Comparison of ENCODE assay signal across 6 cellular contexts in genomic region chr14:106591539-106591938, GRCh38.
DNase-seq lines count a peak whose midpoint lies in the region; ATAC-seq and TF ChIP-seq lines count a peak whose summit lies in the region.
"Not testable (repeated sequence)": the region's sequence is repeated elsewhere in the genome, so short reads cannot be mapped to it uniquely, and the experiment has no call there.

No MANE protein-coding gene starts in this region.

- peak overlapping the region in 9 of 11 experiments; percentile 26 to 76 (median 70); a peak in 17 of 22 replicates for H3K4me2 ChIP-seq in BLaER1 treated with 17β-estradiol and CSF1 and Interleukin-3, amounts not matched to agents 10 nM and 100 nM
- peak overlapping the region; percentile 61 for H3K4me2 ChIP-seq in Loucy (ENCODE audit: low read depth, low read length, poor library complexity, severe bottlenecking)

- not testable (repeated sequence) for H2AFZ ChIP-seq in Loucy (ENCODE audit: low read length)

- intact Hi-C loops in activated B cell treated with CpG ODN at 0.5 μM for 24 hours (cut with micrococcal nuclease), result not testable (repeated sequence)

- CTCF ChIA-PET in activated B cell treated with CpG ODN at 0.5 μM for 24 hours (lab: Charles Lee), result interaction anchor here (0.7 to 1.6 kb wide), 4 partner anchors 13 to 915 kb away, joined by 3 to 4 read pairs (median 3); no protein-coding TSS in a partner anchor

- not testable (repeated sequence) for H3K36me3 Mint-ChIP-seq in IgD-negative memory B cell; activated B cell treated with CpG ODN at 0.5 μM for 24 hours (ENCODE audit: low read depth); memory B cell; stimulated activated naive B cell treated with anti-CD40 and anti-IgM and Interleukin-4, amounts not matched to agents 10 μg/mL and 1 μg/mL and 100 μg/mL, for 72 hours

- peaks cover 0 to 72% (median 51%) of the 10 kb centered on the region in 10 experiments; a peak in 15 of 20 replicates for H3K4me1 ChIP-seq in BLaER1 treated with 17β-estradiol and CSF1 and Interleukin-3, amounts not matched to agents 10 nM and 100 nM
- H3K4me1 ChIP-seq in Loucy (ENCODE audit: insufficient read depth, low read length, poor library complexity, severe bottlenecking), result peaks cover 61% of the 10 kb centered on the region

- not testable (repeated sequence) for H3K9me3 Mint-ChIP-seq in IgD-negative memory B cell; activated B cell treated with CpG ODN at 0.5 μM for 24 hours; memory B cell; stimulated activated naive B cell treated with anti-CD40 and anti-IgM and Interleukin-4, amounts not matched to agents 10 μg/mL and 1 μg/mL and 100 μg/mL, for 72 hours

- TF ChIP-seq CTCF in Loucy (conservative IDR thresholded peaks at IDR 0.05; ENCODE audit: low read length); activated B cell treated with CpG ODN at 0.5 μM for 24 hours (IDR thresholded peaks at IDR 0.05): not testable (repeated sequence)

- H3K9me2 ChIP-seq in Loucy (replicated peaks; ENCODE audit: low read depth, low read length), result not testable (repeated sequence)

- DNase-seq in activated B cell treated with CpG ODN at 0.5 μM for 24 hours; memory B cell (ENCODE audit: low spot score in 2 of 2); stimulated activated naive B cell treated with anti-CD40 and anti-IgM and Interleukin-4, amounts not matched to agents 10 μg/mL and 1 μg/mL and 100 μg/mL, for 72 hours: not testable (repeated sequence)

- H3K4me1 Mint-ChIP-seq in IgD-negative memory B cell (peaks cover 12 to 22% (median 19%) of the 10 kb centered on the region in 3 donors), activated B cell treated with CpG ODN at 0.5 μM for 24 hours (peaks cover 40% of the 10 kb centered on the region), memory B cell (peaks cover 19% of the 10 kb centered on the region)
- peaks cover 23 to 36% of the 10 kb centered on the region in 2 donors for H3K4me1 Mint-ChIP-seq in stimulated activated naive B cell treated with anti-CD40 and anti-IgM and Interleukin-4, amounts not matched to agents 10 μg/mL and 1 μg/mL and 100 μg/mL, for 72 hours

- H3K4me3 Mint-ChIP-seq in IgD-negative memory B cell, result peak overlapping the region in 3 of 4 donors; percentile 10 to 77 (median 42)
- H3K4me3 Mint-ChIP-seq in activated B cell treated with CpG ODN at 0.5 μM for 24 hours, result peak overlapping the region; percentile 48
- peak overlapping the region; percentile 40 for H3K4me3 Mint-ChIP-seq in memory B cell
- peak overlapping the region; percentile 11 to 60 for H3K4me3 Mint-ChIP-seq in stimulated activated naive B cell treated with anti-CD40 and anti-IgM and Interleukin-4, amounts not matched to agents 10 μg/mL and 1 μg/mL and 100 μg/mL, for 72 hours

- not testable (repeated sequence) for H3K27me3 Mint-ChIP-seq in IgD-negative memory B cell; activated B cell treated with CpG ODN at 0.5 μM for 24 hours; memory B cell; stimulated activated naive B cell treated with anti-CD40 and anti-IgM and Interleukin-4, amounts not matched to agents 10 μg/mL and 1 μg/mL and 100 μg/mL, for 72 hours

- not testable (repeated sequence) for H3K36me3 ChIP-seq in BLaER1 treated with 17β-estradiol and CSF1 and Interleukin-3, amounts not matched to agents 10 nM and 100 nM; Loucy (ENCODE audit: insufficient read depth, low read length)

- not testable (repeated sequence) for ATAC-seq in activated B cell treated with CpG ODN at 0.5 μM for 24 hours (ENCODE audit: low read depth); memory B cell (ENCODE audit: low read depth); stimulated activated naive B cell treated with anti-CD40 and anti-IgM and Interleukin-4, amounts not matched to agents 10 μg/mL and 1 μg/mL and 100 μg/mL, for 72 hours (replicated peaks)

- peak overlapping the region in 5 of 11 experiments; percentile 51 to 78 (median 55); a peak in 8 of 22 replicates for H3K9ac ChIP-seq in BLaER1 treated with 17β-estradiol and CSF1 and Interleukin-3, amounts not matched to agents 10 nM and 100 nM
- peak overlapping the region; percentile 70 for H3K9ac ChIP-seq in Loucy (ENCODE audit: low read depth, low read length, poor library complexity, severe bottlenecking)

- POLR2A ChIA-PET in activated B cell treated with CpG ODN at 0.5 μM for 24 hours (lab: Charles Lee), result interaction anchor here (0.6 kb wide), 2 partner anchors 14 to 65 kb away, joined by 3 to 4 read pairs; no protein-coding TSS in a partner anchor

- H3K4me3 ChIP-seq in BLaER1 treated with 17β-estradiol and CSF1 and Interleukin-3, amounts not matched to agents 10 nM and 100 nM, result peak overlapping the region in 2 of 10 experiments; percentile 39 to 40; a peak in 4 of 20 replicates
- H3K4me3 ChIP-seq in Loucy (ENCODE audit: low read length, poor library complexity, severe bottlenecking), result not testable (repeated sequence)

- H3K79me2 ChIP-seq in Loucy (ENCODE audit: insufficient read depth, low read length), result not testable (repeated sequence)

- H3F3A ChIP-seq in Loucy (ENCODE audit: low read depth), result not testable (repeated sequence)

- not testable (repeated sequence) for H4K20me1 ChIP-seq in BLaER1 treated with 17β-estradiol and CSF1 and Interleukin-3, amounts not matched to agents 10 nM and 100 nM; Loucy (ENCODE audit: insufficient read depth, low read length, poor library complexity, severe bottlenecking)

- H3K27ac Mint-ChIP-seq in IgD-negative memory B cell, result peak overlapping the region in 1 of 3 donors; percentile 41
- not testable (repeated sequence) for H3K27ac Mint-ChIP-seq in activated B cell treated with CpG ODN at 0.5 μM for 24 hours; memory B cell; stimulated activated naive B cell treated with anti-CD40 and anti-IgM and Interleukin-4, amounts not matched to agents 10 μg/mL and 1 μg/mL and 100 μg/mL, for 72 hours

- H3K9me3 ChIP-seq in BLaER1 treated with 17β-estradiol and CSF1 and Interleukin-3, amounts not matched to agents 10 nM and 100 nM (replicated peaks in 1 of 11); Loucy (ENCODE audit: insufficient read depth, low read depth, low read length): not testable (repeated sequence)

- not testable (repeated sequence) for H3K27me3 ChIP-seq in BLaER1 treated with 17β-estradiol and CSF1 and Interleukin-3, amounts not matched to agents 10 nM and 100 nM; Loucy (ENCODE audit: insufficient read depth, low read length, poor library complexity, severe bottlenecking)

- peak overlapping the region in 7 of 11 experiments; percentile 35 to 83 (median 78); a peak in 14 of 22 replicates for H3K27ac ChIP-seq in BLaER1 treated with 17β-estradiol and CSF1 and Interleukin-3, amounts not matched to agents 10 nM and 100 nM
